Comparison of ENCODE assay signal across 8 cellular contexts in genomic region chr1:234478152-234478480, GRCh38. TPM values are rescaled to one million over a fixed set of nuclear protein-coding genes. Genes with fewer than 3 reads are reported as not detected.
A peak's percentile ranks its signal among the peaks of the same experiment; 100 is the strongest.
DNase-seq lines count a peak whose midpoint lies in the region; ATAC-seq, FAIRE-seq and TF ChIP-seq lines count a peak whose summit lies in the region.

No MANE protein-coding gene starts in this region.

- H3K27ac ChIP-seq in HCT116 (ENCODE audit: low read depth, low read length) (peak overlapping the region; percentile 86), MM.1S (ENCODE audit: low read length) (peak overlapping the region; percentile 23; the same call in 1 of the 2 replicates), left lung (peak overlapping the region; percentile 89 to 92)

- TF ChIP-seq POLR2A in GM15510 (IDR thresholded peaks at IDR 0.05; ENCODE audit: borderline replicate concordance, extremely low read depth, insufficient read length) (peak; percentile 70), HCT116 (IDR thresholded peaks at IDR 0.05; ENCODE audit: borderline replicate concordance, extremely low read depth, insufficient read depth, insufficient read length) (peak; percentile 43)

- no peaks in the 10 kb centered on the region for H3K9me2 ChIP-seq in HCT116 (ENCODE audit: insufficient read depth)
- H3K9me2 ChIP-seq in MM.1S (replicated peaks; ENCODE audit: insufficient read depth, low read length): no peaks in the 10 kb centered on the region

- RAD21 ChIA-PET in HCT116 (lab: Charles Lee; ENCODE audit: low non-redundant PET in 1 of 2, low total read pairs in 2 of 2, uncharacterized antibody in 2 of 2, unreplicated experiment in 2 of 2): no interaction called here

- peaks cover 13% of the 10 kb centered on the region for H3K27me3 ChIP-seq in HCT116 (ENCODE audit: insufficient read depth, low read length)
- 0 out of 2 replicates have a peak, but pooled peaks cover 13% of the 10 kb centered on the region for H3K27me3 ChIP-seq in MM.1S (replicated peaks; ENCODE audit: insufficient read depth, low read length)
- peaks cover 2% of the 10 kb centered on the region for H3K27me3 ChIP-seq in bronchial epithelial cell (ENCODE audit: control insufficient read depth, insufficient read depth, low read length)
- no peaks in the 10 kb centered on the region for H3K27me3 ChIP-seq in left lung

- TF ChIP-seq RAD21 in HCT116 (IDR thresholded peaks at IDR 0.05; ENCODE audit: low read depth): no peak

- no TSS peak for BruUV-seq in HCT116 (replicated peaks; lab: Mats Ljungman, UMichigan)

- CTCF ChIA-PET in HCT116 (lab: Charles Lee): interaction anchor here (1.0 kb wide), 1 partner anchor 9 kb away, joined by 3 read pairs; no protein-coding TSS in a partner anchor

- DNase-seq in HCT116 (ENCODE audit: low read depth, low spot score): no peak
- peak; percentile 87 for DNase-seq in MM.1S
- peak; percentile 71 for DNase-seq in UCSD-AML1 (lab: John Stamatoyannopoulos, UW; ENCODE audit: unreplicated experiment)
- DNase-seq in bronchial epithelial cell (ENCODE audit: low read depth): peak; percentile 56
- peak; percentile 73 to 92 for DNase-seq in left lung
- peak; percentile 68 to 78 for DNase-seq in stimulated activated CD4-positive, alpha-beta T cell treated with anti-CD3 and anti-CD28 coated beads, Interleukin-4, amount 100 ng/mL, for 4 hours
- DNase-seq in inferior parietal cortex (ENCODE audit: extremely low spot score): no peak

- ATAC-seq in HCT116 (peak; percentile 81), left lung (peak; percentile 82)

- H3K9ac ChIP-seq in HCT116 (ENCODE audit: low read length) (peak overlapping the region; percentile 63), MM.1S (ENCODE audit: low read length) (peak overlapping the region; percentile 66)

- H4K20me1 ChIP-seq in HCT116 (ENCODE audit: insufficient read depth) (no peaks in the 10 kb centered on the region), MM.1S (ENCODE audit: insufficient read depth, low read length) (no peaks in the 10 kb centered on the region)

- H3K79me2 ChIP-seq in HCT116 (ENCODE audit: insufficient read depth, low read length): 0 out of 2 replicates have a peak, but pooled peaks cover 2% of the 10 kb centered on the region
- 0 out of 2 replicates have a peak, but pooled peaks cover 4% of the 10 kb centered on the region for H3K79me2 ChIP-seq in MM.1S (ENCODE audit: low read length)

- POLR2A ChIA-PET in HCT116 (lab: Charles Lee): no interaction called here

- H3K4me1 ChIP-seq in HCT116 (ENCODE audit: control insufficient read depth in 1 of 2, insufficient read depth in 2 of 2, low read length in 2 of 2) (peaks cover 3 to 18% of the 10 kb centered on the region in 2 experiments; a peak in 3 of 4 replicates), MM.1S (ENCODE audit: low read length) (peaks cover 5% of the 10 kb centered on the region), left lung (peaks cover 7 to 35% of the 10 kb centered on the region in 2 donors)

- H3K4me3 ChIP-seq in HCT116 (replicated peaks in 1 of 2; ENCODE audit: low read depth in 1 of 2, low read length in 2 of 2) (peak overlapping the region; percentile 57 to 62), MM.1S (ENCODE audit: low read length) (peak overlapping the region; percentile 86), bronchial epithelial cell (ENCODE audit: low read depth, low read length) (peak overlapping the region; percentile 51), left lung (peak overlapping the region; percentile 59 to 72)

- no peak for FAIRE-seq in bronchial epithelial cell (lab: Jason Lieb, UNC)

- H2AFZ ChIP-seq in HCT116 (ENCODE audit: low read depth, low read length, poor library complexity, severe bottlenecking): peak overlapping the region; percentile 50
- H2AFZ ChIP-seq in MM.1S (ENCODE audit: low read length): peak overlapping the region; percentile 88

- H3K4me2 ChIP-seq in HCT116 (ENCODE audit: low read length) (peak overlapping the region; percentile 97), MM.1S (ENCODE audit: low read depth, low read length) (peak overlapping the region; percentile 99)

- intact Hi-C loops in HCT116 (cut with micrococcal nuclease) (no loop called here), left lung (cut with DNase I) (no loop called here)

- TF ChIP-seq CTCF in HCT116 (IDR thresholded peaks at IDR 0.05 in 2 of 3, conservative IDR thresholded peaks at IDR 0.05 in 1 of 3; ENCODE audit: borderline replicate concordance in 1 of 3, insufficient read depth in 1 of 3, low read depth in 2 of 3, low read length in 2 of 3) (no peak), MM.1S (IDR thresholded peaks at IDR 0.05; ENCODE audit: low read length) (no peak), bronchial epithelial cell (IDR thresholded peaks at IDR 0.05; ENCODE audit: insufficient read depth, low read length, severe bottlenecking) (no peak), left lung (IDR thresholded peaks at IDR 0.05) (no peak)

- 0 out of 2 replicates have a peak, but pooled peaks cover 4% of the 10 kb centered on the region for H3F3A ChIP-seq in MM.1S (ENCODE audit: insufficient read depth, low read length)

- H3K9me3 ChIP-seq in HCT116 (ENCODE audit: control insufficient read depth in 1 of 2, insufficient read depth in 1 of 2, low read depth in 1 of 2, low read length in 2 of 2) (no peaks in the 10 kb centered on the region), MM.1S (replicated peaks; ENCODE audit: insufficient read depth, low read length) (no peaks in the 10 kb centered on the region), left lung (no peaks in the 10 kb centered on the region)

- H3K36me3 ChIP-seq in HCT116 (ENCODE audit: control insufficient read depth in 1 of 2, insufficient read depth in 2 of 2, low read length in 2 of 2) (no peaks in the 10 kb centered on the region), MM.1S (replicated peaks; ENCODE audit: insufficient read depth, low read length) (no peaks in the 10 kb centered on the region), bronchial epithelial cell (ENCODE audit: control insufficient read depth, insufficient read depth, low read length) (no peaks in the 10 kb centered on the region), left lung (no peaks in the 10 kb centered on the region)

TF ChIP-seq in HCT116, 20 proteins besides CTCF, POLR2A, EP300 and RAD21:
- TF ChIP-seq SIN3A (IDR thresholded peaks at IDR 0.05; ENCODE audit: low read depth) (no peak), ZFX (IDR thresholded peaks at IDR 0.05) (no peak), SRF (IDR thresholded peaks at IDR 0.05; ENCODE audit: low read depth) (no peak), MAX (IDR thresholded peaks at IDR 0.05) (0 out of 2 replicates have a peak, but pooled peaks have one; percentile 11), FOSL1 (IDR thresholded peaks at IDR 0.05; ENCODE audit: low read depth) (no peak), EZH2 (IDR thresholded peaks at IDR 0.05) (no peak), ELF1 (IDR thresholded peaks at IDR 0.05; ENCODE audit: borderline replicate concordance, low read depth) (no peak), POLR2AphosphoS5 (IDR thresholded peaks at IDR 0.05; ENCODE audit: low read depth, low read length) (peak; percentile 71), ZBTB33 (IDR thresholded peaks at IDR 0.05; ENCODE audit: extremely low read depth, insufficient replicate concordance, low read length) (no peak)

RNA-seq across cellular contexts. Expression of gene TARBP1, which starts 0.9 kb away (rescaled TPM):
- total RNA-seq in HCT116 (2021; ENCODE audit: unreplicated experiment) (17.2 TPM), bronchial epithelial cell (9.1 and 15.0 TPM in 2 replicates), left lung (10 to 100 TPM; 20.9 to 23.8 TPM)
- polyA plus RNA-seq in HCT116 (2012): 8.8 and 9.6 TPM in 2 replicates

Comparison
In these comparisons a context has a peak if more than half of its experiments do, and no peak if none do; other contexts are left out.
1. DNase-seq: peak in MM.1S (single experiment), UCSD-AML1 (single experiment), bronchial epithelial cell (single experiment), left lung (2 of 2) and stimulated activated CD4-positive, alpha-beta T cell treated with anti-CD3 and anti-CD28 coated beads, Interleukin-4, amount 100 ng/mL, for 4 hours (2 of 2); none in HCT116 (single experiment) and inferior parietal cortex (single experiment).
2. H3K27ac ChIP-seq: peak in every context shown above with its lines; median percentile 90 in left lung; 86 in HCT116; 23 in MM.1S.
3. Peak in every context shown above with its lines, with median percentiles within 50 percentile points of each other: H3K4me3 ChIP-seq.